28 cellular contexts compared by ENCODE assay signal in genomic region chr3:179036226-179036625, GRCh38. TPM values are rescaled to one million over a fixed set of nuclear protein-coding genes. Genes with fewer than 3 reads are reported as not detected.
A peak's percentile ranks its signal among the peaks of the same experiment; 100 is the strongest.
DNase-seq lines count a peak whose midpoint lies in the region; ATAC-seq and TF ChIP-seq lines count a peak whose summit lies in the region.
"Had no signal": no experiment of that assay in that cellular context is flagged by ENCODE, and none has a peak within 500 bp of the region (broad histone marks: within the 10 kb centered on the region; RNA-seq: fewer than 3 reads in every experiment).

No MANE protein-coding gene starts in this region.

- H3K79me2 ChIP-seq in SK-N-SH (ENCODE audit: insufficient read depth) (peaks cover 80% of the 10 kb centered on the region), MM.1S (ENCODE audit: low read length) (no peaks in the 10 kb centered on the region)

- no peak overlapping the region for H3K4me2 ChIP-seq in SK-N-SH
- H3K4me2 ChIP-seq in skeletal muscle satellite cell (ENCODE audit: low read length) = peak overlapping the region; percentile 63
- H3K4me2 ChIP-seq in MM.1S (ENCODE audit: low read depth, low read length) = no peak overlapping the region
- H3K4me2 ChIP-seq: hepatocyte had no signal

- peaks cover 27% of the 10 kb centered on the region for H3K9me3 Mint-ChIP-seq in endodermal cell
- H3K9me3 Mint-ChIP-seq: activated T-helper 1 cell treated with anti-CD3 and anti-CD28 coated beads, Interleukin-12 subunit alpha, Interleukin-12 subunit beta, Interleukin-2, Interleukin-4 antibody, amounts not matched to agents 30 ng/mL and 10 ng/mL and 1 ng/mL, durations not matched to agents 14 hours and 24 hours and 36 hours; effector memory CD8-positive, alpha-beta T cell; stimulated activated naive CD8-positive, alpha-beta T cell treated with anti-CD3 and anti-CD28 coated beads, Interleukin-15, amount 100 ng/mL, for 72 hours had no signal

- H3K4me1 Mint-ChIP-seq in endodermal cell = peaks cover 10% of the 10 kb centered on the region
- H3K4me1 Mint-ChIP-seq: stimulated activated naive CD8-positive, alpha-beta T cell treated with anti-CD3 and anti-CD28 coated beads, Interleukin-15, amount 100 ng/mL, for 72 hours had no signal

- H2AFZ ChIP-seq in SK-N-SH (ENCODE audit: low read depth) (no peak overlapping the region), MM.1S (ENCODE audit: low read length) (no peak overlapping the region)
- H2AFZ ChIP-seq: hepatocyte had no signal

- H3K9me3 ChIP-seq in SK-N-SH (no peaks in the 10 kb centered on the region), endodermal cell (ENCODE audit: control insufficient read depth, low read length) (peaks cover 11% of the 10 kb centered on the region), skeletal muscle satellite cell (replicated peaks; ENCODE audit: low read length) (no peaks in the 10 kb centered on the region), MM.1S (replicated peaks; ENCODE audit: insufficient read depth, low read length) (no peaks in the 10 kb centered on the region)
- H3K9me3 ChIP-seq: tibial artery had no signal

- TF ChIP-seq RAD21 in SK-N-SH (IDR thresholded peaks at IDR 0.05; ENCODE audit: low read length) = no peak

- H3K36me3 Mint-ChIP-seq in endodermal cell (ENCODE audit: low read depth) = peaks cover 2% of the 10 kb centered on the region

- 97% methylated on average over 2 of the region's 2 CpGs for WGBS in SK-N-SH (ENCODE audit: low lambda C conversion rate)
- 86 to 90% methylated on average over 2 of the region's 2 CpGs for WGBS in endodermal cell (ENCODE audit: insufficient coverage in 1 of 2, insufficient read length in 1 of 2), 2 experiments

- H3F3A ChIP-seq in SK-N-SH (replicated peaks; ENCODE audit: insufficient read depth) (no peaks in the 10 kb centered on the region), MM.1S (ENCODE audit: insufficient read depth, low read length) (no peaks in the 10 kb centered on the region)

- no peaks in the 10 kb centered on the region for H3K27me3 Mint-ChIP-seq in endodermal cell (ENCODE audit: insufficient read depth)
- H3K27me3 Mint-ChIP-seq: CD8-positive, alpha-beta memory T cell; effector memory CD8-positive, alpha-beta T cell; memory B cell; progenitor cell of endocrine pancreas; stimulated activated naive CD8-positive, alpha-beta T cell treated with anti-CD3 and anti-CD28 coated beads, Interleukin-15, amount 100 ng/mL, for 72 hours had no signal

- no peak overlapping the region for H3K4me3 Mint-ChIP-seq in endodermal cell
- H3K4me3 Mint-ChIP-seq: memory B cell; stimulated activated naive CD8-positive, alpha-beta T cell treated with anti-CD3 and anti-CD28 coated beads, Interleukin-15, amount 100 ng/mL, for 72 hours had no signal

- H3K27me3 ChIP-seq in SK-N-SH (ENCODE audit: insufficient read depth) = no peaks in the 10 kb centered on the region
- no peaks in the 10 kb centered on the region for H3K27me3 ChIP-seq in endodermal cell (ENCODE audit: control insufficient read depth, insufficient read depth, low read length, poor library complexity, severe bottlenecking)
- H3K27me3 ChIP-seq in skeletal muscle satellite cell (ENCODE audit: control insufficient read depth, insufficient read depth, low read length) = no peaks in the 10 kb centered on the region
- no peaks in the 10 kb centered on the region for H3K27me3 ChIP-seq in MM.1S (replicated peaks; ENCODE audit: insufficient read depth, low read length)
- H3K27me3 ChIP-seq: hepatocyte, tibial artery had no signal

- TF ChIP-seq EP300 in SK-N-SH (IDR thresholded peaks at IDR 0.05; ENCODE audit: borderline replicate concordance in 1 of 2, low read depth in 1 of 2, low read length in 1 of 2) = no peak

- no peak; the same call in 2 of the 3 replicates for ATAC-seq in SK-N-SH treated with all-trans-retinoic acid at 6 μM for 48 hours
- ATAC-seq in HG02938 (IDR thresholded peaks at IDR 0.05; ENCODE audit: unreplicated experiment) = no peak
- ATAC-seq: effector memory CD8-positive, alpha-beta T cell; stimulated activated naive CD8-positive, alpha-beta T cell treated with anti-CD3 and anti-CD28 coated beads, Interleukin-15, amount 100 ng/mL, for 72 hours had no signal

- H4K20me1 ChIP-seq in SK-N-SH (ENCODE audit: insufficient read depth) (peaks cover 51% of the 10 kb centered on the region), MM.1S (ENCODE audit: insufficient read depth, low read length) (no peaks in the 10 kb centered on the region)

- H3K36me3 ChIP-seq in SK-N-SH (replicated peaks in 1 of 2; ENCODE audit: control insufficient read depth in 1 of 2, insufficient read depth in 2 of 2, low read length in 1 of 2) = peaks cover 0 to 4% of the 10 kb centered on the region in 2 experiments
- H3K36me3 ChIP-seq in endodermal cell (ENCODE audit: control insufficient read depth, insufficient read depth, low read length) = no peaks in the 10 kb centered on the region
- peaks cover 8% of the 10 kb centered on the region for H3K36me3 ChIP-seq in skeletal muscle satellite cell (ENCODE audit: insufficient read depth, low read length)
- H3K36me3 ChIP-seq in MM.1S (replicated peaks; ENCODE audit: insufficient read depth, low read length) = no peaks in the 10 kb centered on the region

- DNase-seq in SK-N-SH (no peak), M059J (ENCODE audit: low read depth) (peak; percentile 72), endodermal cell (no peak), NCI-H187 treated with DMSO at 0.1 percent for 48 hours (lab: John Stamatoyannopoulos, UW) (no peak), MM.1S (no peak)
- DNase-seq: activated CD4-positive, alpha-beta T cell treated with anti-CD3 and anti-CD28 coated beads, Interleukin-2, amount 50 U/mL, for 4 hours; activated naive CD4-positive, alpha-beta T cell treated with anti-CD3 and anti-CD28 coated beads, Interleukin-2, amount 50 U/mL, for 16 hours; amygdala; CD8-positive, alpha-beta memory T cell; DMS53; effector memory CD8-positive, alpha-beta T cell; Kasumi-1; NCI-H1048; NCI-H1694 treated with DMSO at 0.1 percent for 48 hours; NCI-H524 treated with DMSO at 0.1 percent for 48 hours; NK-92 treated with Interleukin-12 subunit alpha and Interleukin-12 subunit beta, amount 100 ng/mL, for 24 hours; SHP77 treated with DMSO at 0.1 percent for 48 hours; stimulated activated naive CD8-positive, alpha-beta T cell treated with anti-CD3 and anti-CD28 coated beads, Interleukin-15, amount 100 ng/mL, for 72 hours; tibial artery had no signal

- H3K9ac ChIP-seq in SK-N-SH (no peak overlapping the region), endodermal cell (ENCODE audit: extremely low read depth, low read length, poor library complexity, severe bottlenecking) (no peak overlapping the region), skeletal muscle satellite cell (ENCODE audit: low read depth, low read length) (no peak overlapping the region), MM.1S (ENCODE audit: low read length) (no peak overlapping the region)

- no peak overlapping the region for H3K27ac ChIP-seq in SK-N-SH (ENCODE audit: low read depth in 2 of 2, low read length in 1 of 2)
- no peak overlapping the region for H3K27ac ChIP-seq in endodermal cell (ENCODE audit: low read depth, low read length)
- no peak overlapping the region for H3K27ac ChIP-seq in MM.1S (ENCODE audit: low read length)
- H3K27ac ChIP-seq: 22Rv1 had no signal

- no peaks in the 10 kb centered on the region for H3K9me2 ChIP-seq in SK-N-SH
- no peaks in the 10 kb centered on the region for H3K9me2 ChIP-seq in MM.1S (replicated peaks; ENCODE audit: insufficient read depth, low read length)

- CTCF ChIA-PET in SK-N-SH (lab: Yijun Ruan, JAX) = interaction anchor here (0.6 kb wide), 1 partner anchor 171 kb away, joined by 3 read pairs; no protein-coding TSS in a partner anchor

- TF ChIP-seq CTCF in SK-N-SH (IDR thresholded peaks at IDR 0.05) (no peak), endodermal cell (conservative IDR thresholded peaks at IDR 0.05) (no peak), MM.1S (IDR thresholded peaks at IDR 0.05; ENCODE audit: low read length) (no peak)

- H3K27ac Mint-ChIP-seq in endodermal cell = no peak overlapping the region
- H3K27ac Mint-ChIP-seq: activated T-helper 1 cell treated with anti-CD3 and anti-CD28 coated beads, Interleukin-12 subunit alpha, Interleukin-12 subunit beta, Interleukin-2, Interleukin-4 antibody, amounts not matched to agents 30 ng/mL and 10 ng/mL and 1 ng/mL, durations not matched to agents 14 hours and 24 hours and 36 hours; memory B cell; progenitor cell of endocrine pancreas; stimulated activated naive CD8-positive, alpha-beta T cell treated with anti-CD3 and anti-CD28 coated beads, Interleukin-15, amount 100 ng/mL, for 72 hours had no signal

- POLR2A ChIA-PET in SK-N-SH (lab: Yijun Ruan, JAX) = no interaction called here

- H3K4me3 ChIP-seq in SK-N-SH (ENCODE audit: low read depth in 2 of 2, low read length in 1 of 2) = no peak overlapping the region
- peak overlapping the region; percentile 16 for H3K4me3 ChIP-seq in endodermal cell (ENCODE audit: low read length)
- no peak overlapping the region for H3K4me3 ChIP-seq in skeletal muscle satellite cell (ENCODE audit: low read length)
- H3K4me3 ChIP-seq in MM.1S (ENCODE audit: low read length) = no peak overlapping the region
- H3K4me3 ChIP-seq: coronary artery, hepatocyte, tibial artery had no signal

- peaks cover 0 to 16% of the 10 kb centered on the region in 2 experiments; a peak in 2 of 4 replicates for H3K4me1 ChIP-seq in SK-N-SH (ENCODE audit: control insufficient read depth in 1 of 2, insufficient read depth in 2 of 2, low read depth in 1 of 2, low read length in 1 of 2)
- H3K4me1 ChIP-seq in endodermal cell (ENCODE audit: control insufficient read depth, insufficient read depth, low read length) = no peaks in the 10 kb centered on the region
- H3K4me1 ChIP-seq in skeletal muscle satellite cell (ENCODE audit: control insufficient read depth, insufficient read depth, low read length) = peaks cover 35% of the 10 kb centered on the region
- H3K4me1 ChIP-seq in MM.1S (ENCODE audit: low read length) = no peaks in the 10 kb centered on the region

TF ChIP-seq in SK-N-SH treated with all-trans-retinoic acid at 6 μM for 48 hours, 23 proteins besides CTCF, POLR2A, EP300 and RAD21:
- TF ChIP-seq ZNF8 (CRISPR knock-in tag; IDR thresholded peaks at IDR 0.05) = no peak
- TF ChIP-seq ISL1 (CRISPR knock-in tag; IDR thresholded peaks at IDR 0.05) = peak; percentile 45; the same call in 1 of the 2 replicates

TF ChIP-seq in SK-N-SH, 30 proteins besides CTCF, POLR2A, EP300 and RAD21 (continues in another document):
- no peak for TF ChIP-seq MAX (IDR thresholded peaks at IDR 0.05; ENCODE audit: low read depth)

RNA-seq across cellular contexts. Expression of gene ZMAT3, which starts 35.4 kb away (rescaled TPM):
- polyA plus RNA-seq in SK-N-SH (2012; rRNA removed) = 11.9 and 17.8 TPM in 2 replicates
- polyA plus RNA-seq in SK-N-SH (2012; cell fraction: cytosol; rRNA removed) = 17.1 and 18.3 TPM in 2 replicates
- 7.7 and 11.5 TPM in 2 replicates for polyA plus RNA-seq in SK-N-SH (2012; cell fraction: nucleus; rRNA removed)
- total RNA-seq in M059J (2014; rRNA removed; shearing (Covaris generic)) = 2.1 and 4.2 TPM in 2 replicates
- total RNA-seq in endodermal cell = 1 to 10 TPM; 5.8 to 6.7 TPM
- 18.1 TPM for polyA plus RNA-seq in endodermal cell (2013, experiment 1 of 2)
- 17.1 TPM for polyA plus RNA-seq in endodermal cell (2013, experiment 2 of 2)
- 13.8 and 20.5 TPM in 2 replicates for total RNA-seq in skeletal muscle satellite cell (2012; rRNA removed)
